15 cellular contexts compared by ENCODE assay signal in the genomic region with DNA sequence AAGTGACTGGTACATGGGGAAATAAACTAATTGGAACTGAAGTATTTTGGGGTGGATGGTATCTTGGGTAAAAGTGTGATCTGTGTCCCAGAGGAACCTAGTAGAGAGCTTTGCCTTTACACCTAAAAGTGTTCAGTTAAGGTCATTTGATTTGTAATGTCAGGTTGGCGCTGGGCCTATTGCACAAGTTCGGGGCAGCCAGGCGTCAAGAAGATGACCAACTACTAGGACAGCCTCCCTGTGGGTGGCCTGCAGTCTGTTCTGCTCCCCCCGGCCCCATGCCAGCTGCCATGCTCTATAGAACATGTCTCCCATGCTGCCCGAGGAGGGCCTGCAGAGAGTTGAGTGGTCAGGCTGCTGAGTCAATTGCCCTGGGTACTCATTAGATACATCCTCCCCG. TPM values are rescaled to one million over a fixed set of nuclear protein-coding genes. Genes with fewer than 3 reads are reported as not detected.
A peak's percentile ranks its signal among the peaks of the same experiment; 100 is the strongest.
DNase-seq lines count a peak whose midpoint lies in the region; ATAC-seq and TF ChIP-seq lines count a peak whose summit lies in the region.
"Had no signal": no experiment of that assay in that cellular context is flagged by ENCODE, and none has a peak within 500 bp of the region (broad histone marks: within the 10 kb centered on the region; RNA-seq: fewer than 3 reads in every experiment).

No MANE protein-coding gene starts in this region.

- WGBS in spleen, 5 donors: 84 to 94% (median 89%) methylated on average over 6 of the region's 6 CpGs

- H3K4me1 ChIP-seq in HCT116 (ENCODE audit: control insufficient read depth in 1 of 2, insufficient read depth in 2 of 2, low read length in 2 of 2): peaks cover 8 to 38% of the 10 kb centered on the region in 2 experiments; a peak in 3 of 4 replicates
- peaks cover 0 to 6% (median 0%) of the 10 kb centered on the region in 6 donors for H3K4me1 ChIP-seq in spleen
- H3K4me1 ChIP-seq: upper lobe of right lung had no signal

- no peak overlapping the region for H3K4me2 ChIP-seq in HCT116 (ENCODE audit: low read length)
- H3K4me2 ChIP-seq: SK-N-SH had no signal

- peaks cover 15% of the 10 kb centered on the region; the same call in 1 of the 2 replicates for H4K20me1 ChIP-seq in HCT116 (ENCODE audit: insufficient read depth)

- peak overlapping the region; percentile 61 for H3K27ac Mint-ChIP-seq in activated T-cell treated with anti-CD3 and anti-CD28 coated beads, Interleukin-2, amount 50 U/mL, for 72 hours
- peak overlapping the region; percentile 35 for H3K27ac Mint-ChIP-seq in central memory CD8-positive, alpha-beta T cell (ENCODE audit: low read depth)
- H3K27ac Mint-ChIP-seq: stimulated activated naive CD8-positive, alpha-beta T cell treated with anti-CD3 and anti-CD28 coated beads, Interleukin-15, Interleukin-2, amounts not matched to agents 100 ng/mL and 50 ng/mL, for 24 hours had no signal

- no peaks in the 10 kb centered on the region for H3K9me3 Mint-ChIP-seq in activated T-cell treated with anti-CD3 and anti-CD28 coated beads, Interleukin-2, amount 50 U/mL, for 72 hours
- H3K9me3 Mint-ChIP-seq in central memory CD8-positive, alpha-beta T cell: no peaks in the 10 kb centered on the region
- H3K9me3 Mint-ChIP-seq: stimulated activated naive CD8-positive, alpha-beta T cell treated with anti-CD3 and anti-CD28 coated beads, Interleukin-15, Interleukin-2, amounts not matched to agents 100 ng/mL and 50 ng/mL, for 24 hours had no signal

- RAD21 ChIA-PET in HCT116 (lab: Charles Lee; ENCODE audit: low non-redundant PET in 1 of 2, low total read pairs in 2 of 2, uncharacterized antibody in 2 of 2, unreplicated experiment in 2 of 2): no interaction called here

- no peaks in the 10 kb centered on the region for H3K9me3 ChIP-seq in HCT116 (ENCODE audit: control insufficient read depth in 1 of 2, insufficient read depth in 1 of 2, low read depth in 1 of 2, low read length in 2 of 2)
- no peaks in the 10 kb centered on the region for H3K9me3 ChIP-seq in spleen
- H3K9me3 ChIP-seq: SK-N-SH, upper lobe of right lung had no signal

- TF ChIP-seq POLR2A in HCT116 (IDR thresholded peaks at IDR 0.05; ENCODE audit: borderline replicate concordance, extremely low read depth, insufficient read depth, insufficient read length) (no peak), spleen (IDR thresholded peaks at IDR 0.05) (no peak)

- POLR2A ChIA-PET in HCT116 (lab: Charles Lee): interaction anchor here (1.3 kb wide), 1 partner anchor 316 kb away, joined by 3 read pairs; the partner anchor contains the start of gene ODC1

- H3K36me3 ChIP-seq in HCT116 (ENCODE audit: control insufficient read depth in 1 of 2, insufficient read depth in 2 of 2, low read length in 2 of 2): peaks cover 12 to 37% of the 10 kb centered on the region in 2 experiments
- peaks cover 0 to 30% (median 0%) of the 10 kb centered on the region in 6 donors for H3K36me3 ChIP-seq in spleen
- H3K36me3 ChIP-seq: upper lobe of right lung had no signal

- H3K36me3 Mint-ChIP-seq in activated T-cell treated with anti-CD3 and anti-CD28 coated beads, Interleukin-2, amount 50 U/mL, for 72 hours (ENCODE audit: insufficient read depth in 2 of 2): peaks cover 22 to 39% of the 10 kb centered on the region in 2 donors
- peaks cover 5% of the 10 kb centered on the region for H3K36me3 Mint-ChIP-seq in central memory CD8-positive, alpha-beta T cell (ENCODE audit: insufficient read depth)

- peaks cover 35% of the 10 kb centered on the region for H3K4me1 Mint-ChIP-seq in activated T-cell treated with anti-CD3 and anti-CD28 coated beads, Interleukin-2, amount 50 U/mL, for 72 hours (ENCODE audit: low read depth)
- peaks cover 13% of the 10 kb centered on the region for H3K4me1 Mint-ChIP-seq in central memory CD8-positive, alpha-beta T cell

- no peak overlapping the region for H3K4me3 Mint-ChIP-seq in activated T-cell treated with anti-CD3 and anti-CD28 coated beads, Interleukin-2, amount 50 U/mL, for 72 hours
- no peak overlapping the region for H3K4me3 Mint-ChIP-seq in central memory CD8-positive, alpha-beta T cell
- H3K4me3 Mint-ChIP-seq: stimulated activated naive CD8-positive, alpha-beta T cell treated with anti-CD3 and anti-CD28 coated beads, Interleukin-15, Interleukin-2, amounts not matched to agents 100 ng/mL and 50 ng/mL, for 24 hours had no signal

- no TSS peak for BruUV-seq in HCT116 (replicated peaks; lab: Mats Ljungman, UMichigan)

- H3K9ac ChIP-seq in HCT116 (ENCODE audit: low read length): no peak overlapping the region
- H3K9ac ChIP-seq: SK-N-SH had no signal

- TF ChIP-seq CTCF in HCT116 (IDR thresholded peaks at IDR 0.05 in 2 of 3, conservative IDR thresholded peaks at IDR 0.05 in 1 of 3; ENCODE audit: borderline replicate concordance in 1 of 3, insufficient read depth in 1 of 3, low read depth in 2 of 3, low read length in 2 of 3) (no peak), spleen (IDR thresholded peaks at IDR 0.05 in 8 of 11, conservative IDR thresholded peaks at IDR 0.05 in 3 of 11) (no peak), dorsolateral prefrontal cortex (IDR thresholded peaks at IDR 0.05 in 54 of 56, conservative IDR thresholded peaks at IDR 0.05 in 2 of 56; ENCODE audit: low read depth in 1 of 56, partially characterized antibody in 56 of 56) (no peak)

- peak in 1 of 2 donors; percentile 14 for ATAC-seq in activated T-cell treated with anti-CD3 and anti-CD28 coated beads, Interleukin-2, amount 50 U/mL, for 72 hours (replicated peaks in 1 of 2)
- ATAC-seq in HCT116: no peak
- ATAC-seq in central memory CD8-positive, alpha-beta T cell (replicated peaks; ENCODE audit: extremely low read depth, poor library complexity, severe bottlenecking): no peak
- ATAC-seq: esophagus mucosa, left ventricle myocardium superior, upper lobe of right lung had no signal

- TF ChIP-seq RAD21 in HCT116 (IDR thresholded peaks at IDR 0.05; ENCODE audit: low read depth): no peak

- H3K9me2 ChIP-seq in HCT116 (ENCODE audit: insufficient read depth): no peaks in the 10 kb centered on the region
- H3K9me2 ChIP-seq: SK-N-SH had no signal

- no peak overlapping the region for H3K4me3 ChIP-seq in HCT116 (replicated peaks in 1 of 2; ENCODE audit: low read depth in 1 of 2, low read length in 2 of 2)
- H3K4me3 ChIP-seq in spleen: no peak overlapping the region
- no peak overlapping the region for H3K4me3 ChIP-seq in dorsolateral prefrontal cortex
- H3K4me3 ChIP-seq: upper lobe of right lung had no signal

- intact Hi-C loops in HCT116 (cut with micrococcal nuclease) (no loop called here), spleen (cut with DNase I; ENCODE audit: low total_unique reads) (no loop called here), dorsolateral prefrontal cortex (cut with DNase I) (no loop called here)

- DNase-seq in activated T-cell treated with anti-CD3 and anti-CD28 coated beads, Interleukin-2, amount 50 U/mL, for 72 hours: no peak
- no peak for DNase-seq in activated T-cell treated with anti-CD3 and anti-CD28 coated beads for 4 hours
- no peak for DNase-seq in HCT116 (ENCODE audit: low read depth, low spot score)
- no peak for DNase-seq in central memory CD8-positive, alpha-beta T cell (ENCODE audit: low spot score in 2 of 2)
- peak; percentile 51 for DNase-seq in spleen
- DNase-seq in dorsolateral prefrontal cortex: no peak
- DNase-seq in DMS 273 (lab: John Stamatoyannopoulos, UW; ENCODE audit: unreplicated experiment): no peak
- no peak for DNase-seq in NCI-H2081 treated with DMSO at 0.1 percent for 48 hours (lab: John Stamatoyannopoulos, UW)
- DNase-seq: activated CD4-positive, alpha-beta T cell treated with anti-CD3 and anti-CD28 coated beads, Interleukin-2, amount 50 U/mL, for 4 hours; KG1; left ventricle myocardium superior; SK-N-SH; upper lobe of right lung had no signal

- no peak overlapping the region for H2AFZ ChIP-seq in HCT116 (ENCODE audit: low read depth, low read length, poor library complexity, severe bottlenecking)

- CTCF ChIA-PET in HCT116 (lab: Charles Lee): no interaction called here

- no peaks in the 10 kb centered on the region for H3K27me3 Mint-ChIP-seq in activated T-cell treated with anti-CD3 and anti-CD28 coated beads, Interleukin-2, amount 50 U/mL, for 72 hours (ENCODE audit: low read depth)
- no peaks in the 10 kb centered on the region for H3K27me3 Mint-ChIP-seq in central memory CD8-positive, alpha-beta T cell
- H3K27me3 Mint-ChIP-seq: stimulated activated naive CD8-positive, alpha-beta T cell treated with anti-CD3 and anti-CD28 coated beads, Interleukin-15, Interleukin-2, amounts not matched to agents 100 ng/mL and 50 ng/mL, for 24 hours had no signal

- no peak overlapping the region for H3K27ac ChIP-seq in HCT116 (ENCODE audit: low read depth, low read length)
- no peak overlapping the region for H3K27ac ChIP-seq in spleen
- no peak overlapping the region for H3K27ac ChIP-seq in dorsolateral prefrontal cortex
- H3K27ac ChIP-seq: upper lobe of right lung had no signal

- peaks cover 54% of the 10 kb centered on the region for H3K79me2 ChIP-seq in HCT116 (ENCODE audit: insufficient read depth, low read length)

- no peaks in the 10 kb centered on the region for H3K27me3 ChIP-seq in HCT116 (ENCODE audit: insufficient read depth, low read length)
- no peaks in the 10 kb centered on the region for H3K27me3 ChIP-seq in spleen (replicated peaks in 1 of 7)
- H3K27me3 ChIP-seq in dorsolateral prefrontal cortex: no peaks in the 10 kb centered on the region
- H3K27me3 ChIP-seq: upper lobe of right lung had no signal

TF ChIP-seq in HCT116, 20 proteins besides CTCF, POLR2A, EP300 and RAD21:
- TF ChIP-seq SIN3A (IDR thresholded peaks at IDR 0.05; ENCODE audit: low read depth) (no peak), POLR2AphosphoS5 (IDR thresholded peaks at IDR 0.05; ENCODE audit: low read depth, low read length) (peak; percentile 39)

RNA-seq across cellular contexts. Expression of gene RRM2, which starts 10.1 kb away (rescaled TPM):
- 100 to 1,000 TPM; 222 to 233 TPM for total RNA-seq in activated T-cell treated with anti-CD3 and anti-CD28 coated beads, Interleukin-2, amount 50 U/mL, for 72 hours
- total RNA-seq in HCT116 (2021; ENCODE audit: unreplicated experiment) (330 TPM), spleen (10 to 100 TPM in 5 of 7 donors, 1 to 10 TPM in 2; 6.3 to 39.2 (median 14.3) TPM), dorsolateral prefrontal cortex (1 to 10 TPM in 19 of 120 experiments, under 1 TPM in 26, not detected in 75; 0.11 to 3.3 (median 0.83) TPM)
- 205 and 236 TPM in 2 replicates for polyA plus RNA-seq in HCT116 (2012)
- polyA plus RNA-seq in spleen: 10 to 100 TPM in 2 of 3 donors, 1 to 10 TPM in 1; 2.3 to 15.6 (median 12.4) TPM

RNA-seq across cellular contexts. Expression of gene CYS1, which starts 52.4 kb away (rescaled TPM):
- total RNA-seq in activated T-cell treated with anti-CD3 and anti-CD28 coated beads, Interleukin-2, amount 50 U/mL, for 72 hours: under 1 TPM; 0.46 to 0.81 TPM
- total RNA-seq in HCT116 (2021; ENCODE audit: unreplicated experiment): 3.7 TPM
- polyA plus RNA-seq in HCT116 (2012): 3.0 and 3.3 TPM in 2 replicates
- total RNA-seq in spleen: 1 to 10 TPM in 6 of 7 donors, under 1 TPM in 1; 0.97 to 2.9 (median 1.7) TPM
- polyA plus RNA-seq in spleen: under 1 TPM; 0.38 to 0.56 (median 0.43) TPM
- 10 to 100 TPM in 10 of 120 experiments, 1 to 10 TPM in 110; 2.5 to 12.0 (median 6.1) TPM for total RNA-seq in dorsolateral prefrontal cortex
